In genomic region chr15:27126449-27126848, GRCh38 we compare ENCODE assay signal across 1 cellular context.
TF ChIP-seq lines count a peak whose summit lies in the region.

No MANE protein-coding gene starts in this region.

TF ChIP-seq in K562, 482 proteins besides CTCF, POLR2A, EP300 and RAD21:
- TF ChIP-seq JUND (IDR thresholded peaks at IDR 0.05; ENCODE audit: borderline replicate concordance, low read depth, low read length) (0 out of 2 replicates have a peak, but pooled peaks have one; percentile 37), JUND (tag; IDR thresholded peaks at IDR 0.05; ENCODE audit: borderline replicate concordance, low read depth, low read length) (no peak), JUN (IDR thresholded peaks at IDR 0.05; ENCODE audit: borderline replicate concordance, low read depth, low read length) (0 out of 2 replicates have a peak, but pooled peaks have one; percentile 14), JUN (CRISPR knock-in tag; IDR thresholded peaks at IDR 0.05; ENCODE audit: borderline replicate concordance) (no peak), FOSL1 (tag; conservative IDR thresholded peaks at IDR 0.05) (peak; percentile 31; the same call in 1 of the 2 replicates), ATF3 (IDR thresholded peaks at IDR 0.05) (peak; percentile 68), ATF3 (CRISPR knock-in tag; conservative IDR thresholded peaks at IDR 0.05) (no peak), NELFE (IDR thresholded peaks at IDR 0.05; ENCODE audit: insufficient read depth, insufficient read length) (no peak)
